In the genomic region with DNA sequence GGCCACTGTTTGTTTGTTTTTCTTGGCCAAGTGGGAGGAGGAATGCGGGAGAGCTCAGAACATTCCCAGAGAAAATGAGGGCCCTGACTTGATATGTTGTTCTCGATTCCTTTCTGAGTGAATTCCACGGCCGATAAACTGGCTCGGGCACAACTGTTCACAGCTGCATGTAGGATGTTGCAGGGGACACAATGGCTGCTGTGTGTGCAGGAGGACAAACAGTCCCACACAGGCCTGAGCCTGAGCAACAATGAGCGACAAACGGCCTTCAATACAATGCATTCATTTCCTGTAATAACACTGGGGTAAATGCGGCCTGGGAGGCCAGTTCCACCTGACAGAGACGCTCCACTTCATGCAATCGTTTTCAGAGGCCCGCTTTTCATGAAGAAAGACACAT, we compare ENCODE assay signal across 2 cellular contexts.
TF ChIP-seq lines count a peak whose summit lies in the region.

No MANE protein-coding gene starts in this region.

TF ChIP-seq in WTC11, 78 proteins besides CTCF, POLR2A, EP300 and RAD21 (continues in another document):
- TF ChIP-seq, protein P1, sequence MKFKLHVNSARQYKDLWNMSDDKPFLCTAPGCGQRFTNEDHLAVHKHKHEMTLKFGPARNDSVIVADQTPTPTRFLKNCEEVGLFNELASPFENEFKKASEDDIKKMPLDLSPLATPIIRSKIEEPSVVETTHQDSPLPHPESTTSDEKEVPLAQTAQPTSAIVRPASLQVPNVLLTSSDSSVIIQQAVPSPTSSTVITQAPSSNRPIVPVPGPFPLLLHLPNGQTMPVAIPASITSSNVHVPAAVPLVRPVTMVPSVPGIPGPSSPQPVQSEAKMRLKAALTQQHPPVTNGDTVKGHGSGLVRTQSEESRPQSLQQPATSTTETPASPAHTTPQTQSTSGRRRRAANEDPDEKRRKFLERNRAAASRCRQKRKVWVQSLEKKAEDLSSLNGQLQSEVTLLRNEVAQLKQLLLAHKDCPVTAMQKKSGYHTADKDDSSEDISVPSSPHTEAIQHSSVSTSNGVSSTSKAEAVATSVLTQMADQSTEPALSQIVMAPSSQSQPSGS (CRISPR knock-in tag; IDR thresholded peaks at IDR 0.05; ENCODE audit: borderline replicate concordance, low read depth), result no peak
- TF ChIP-seq, protein P2, sequence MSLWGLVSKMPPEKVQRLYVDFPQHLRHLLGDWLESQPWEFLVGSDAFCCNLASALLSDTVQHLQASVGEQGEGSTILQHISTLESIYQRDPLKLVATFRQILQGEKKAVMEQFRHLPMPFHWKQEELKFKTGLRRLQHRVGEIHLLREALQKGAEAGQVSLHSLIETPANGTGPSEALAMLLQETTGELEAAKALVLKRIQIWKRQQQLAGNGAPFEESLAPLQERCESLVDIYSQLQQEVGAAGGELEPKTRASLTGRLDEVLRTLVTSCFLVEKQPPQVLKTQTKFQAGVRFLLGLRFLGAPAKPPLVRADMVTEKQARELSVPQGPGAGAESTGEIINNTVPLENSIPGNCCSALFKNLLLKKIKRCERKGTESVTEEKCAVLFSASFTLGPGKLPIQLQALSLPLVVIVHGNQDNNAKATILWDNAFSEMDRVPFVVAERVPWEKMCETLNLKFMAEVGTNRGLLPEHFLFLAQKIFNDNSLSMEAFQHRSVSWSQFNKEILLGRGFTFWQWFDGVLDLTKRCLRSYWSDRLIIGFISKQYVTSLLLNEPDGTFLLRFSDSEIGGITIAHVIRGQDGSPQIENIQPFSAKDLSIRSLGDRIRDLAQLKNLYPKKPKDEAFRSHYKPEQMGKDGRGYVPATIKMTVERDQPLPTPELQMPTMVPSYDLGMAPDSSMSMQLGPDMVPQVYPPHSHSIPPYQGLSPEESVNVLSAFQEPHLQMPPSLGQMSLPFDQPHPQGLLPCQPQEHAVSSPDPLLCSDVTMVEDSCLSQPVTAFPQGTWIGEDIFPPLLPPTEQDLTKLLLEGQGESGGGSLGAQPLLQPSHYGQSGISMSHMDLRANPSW (CRISPR knock-in tag; conservative IDR thresholded peaks at IDR 0.05; ENCODE audit: low read depth), result no peak
- TF ChIP-seq NFE2L1 (CRISPR knock-in tag; IDR thresholded peaks at IDR 0.05) (no peak), ETV6 (CRISPR knock-in tag; IDR thresholded peaks at IDR 0.05) (no peak), AFF4 (CRISPR knock-in tag; IDR thresholded peaks at IDR 0.05; ENCODE audit: borderline replicate concordance) (no peak), CBFB (CRISPR knock-in tag; IDR thresholded peaks at IDR 0.05; ENCODE audit: low read depth) (no peak), ZNF121 (CRISPR knock-in tag; IDR thresholded peaks at IDR 0.05) (no peak)
- TF ChIP-seq, protein P3, sequence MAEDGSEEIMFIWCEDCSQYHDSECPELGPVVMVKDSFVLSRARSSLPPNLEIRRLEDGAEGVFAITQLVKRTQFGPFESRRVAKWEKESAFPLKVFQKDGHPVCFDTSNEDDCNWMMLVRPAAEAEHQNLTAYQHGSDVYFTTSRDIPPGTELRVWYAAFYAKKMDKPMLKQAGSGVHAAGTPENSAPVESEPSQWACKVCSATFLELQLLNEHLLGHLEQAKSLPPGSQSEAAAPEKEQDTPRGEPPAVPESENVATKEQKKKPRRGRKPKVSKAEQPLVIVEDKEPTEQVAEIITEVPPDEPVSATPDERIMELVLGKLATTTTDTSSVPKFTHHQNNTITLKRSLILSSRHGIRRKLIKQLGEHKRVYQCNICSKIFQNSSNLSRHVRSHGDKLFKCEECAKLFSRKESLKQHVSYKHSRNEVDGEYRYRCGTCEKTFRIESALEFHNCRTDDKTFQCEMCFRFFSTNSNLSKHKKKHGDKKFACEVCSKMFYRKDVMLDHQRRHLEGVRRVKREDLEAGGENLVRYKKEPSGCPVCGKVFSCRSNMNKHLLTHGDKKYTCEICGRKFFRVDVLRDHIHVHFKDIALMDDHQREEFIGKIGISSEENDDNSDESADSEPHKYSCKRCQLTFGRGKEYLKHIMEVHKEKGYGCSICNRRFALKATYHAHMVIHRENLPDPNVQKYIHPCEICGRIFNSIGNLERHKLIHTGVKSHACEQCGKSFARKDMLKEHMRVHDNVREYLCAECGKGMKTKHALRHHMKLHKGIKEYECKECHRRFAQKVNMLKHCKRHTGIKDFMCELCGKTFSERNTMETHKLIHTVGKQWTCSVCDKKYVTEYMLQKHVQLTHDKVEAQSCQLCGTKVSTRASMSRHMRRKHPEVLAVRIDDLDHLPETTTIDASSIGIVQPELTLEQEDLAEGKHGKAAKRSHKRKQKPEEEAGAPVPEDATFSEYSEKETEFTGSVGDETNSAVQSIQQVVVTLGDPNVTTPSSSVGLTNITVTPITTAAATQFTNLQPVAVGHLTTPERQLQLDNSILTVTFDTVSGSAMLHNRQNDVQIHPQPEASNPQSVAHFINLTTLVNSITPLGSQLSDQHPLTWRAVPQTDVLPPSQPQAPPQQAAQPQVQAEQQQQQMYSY (CRISPR knock-in tag; IDR thresholded peaks at IDR 0.05), result no peak

TF ChIP-seq in H1, 55 proteins besides CTCF, POLR2A, EP300 and RAD21:
- TF ChIP-seq HDAC2 (IDR thresholded peaks at IDR 0.05; ENCODE audit: borderline replicate concordance in 1 of 2, low read depth in 2 of 2, low read length in 2 of 2) (no peak), TCF12 (IDR thresholded peaks at IDR 0.05; ENCODE audit: low read depth, low read length) (no peak), NANOG (IDR thresholded peaks at IDR 0.05; ENCODE audit: insufficient read depth, low read depth, low read length, poor library complexity, severe bottlenecking) (no peak), SP1 (IDR thresholded peaks at IDR 0.05; ENCODE audit: low read depth, low read length) (no peak), FOSL1 (IDR thresholded peaks at IDR 0.05; ENCODE audit: insufficient read depth, low read depth, low read length) (no peak), HDAC6 (IDR thresholded peaks at IDR 0.05; ENCODE audit: low read depth, low read length) (no peak), MAFK (IDR thresholded peaks at IDR 0.05; ENCODE audit: low read depth, low read length) (no peak), ASH2L (IDR thresholded peaks at IDR 0.05; ENCODE audit: low read length) (no peak), CREB1 (IDR thresholded peaks at IDR 0.05) (no peak), KDM4A (IDR thresholded peaks at IDR 0.05; ENCODE audit: low read depth, low read length, severe bottlenecking) (no peak)
- TF ChIP-seq, protein P4, sequence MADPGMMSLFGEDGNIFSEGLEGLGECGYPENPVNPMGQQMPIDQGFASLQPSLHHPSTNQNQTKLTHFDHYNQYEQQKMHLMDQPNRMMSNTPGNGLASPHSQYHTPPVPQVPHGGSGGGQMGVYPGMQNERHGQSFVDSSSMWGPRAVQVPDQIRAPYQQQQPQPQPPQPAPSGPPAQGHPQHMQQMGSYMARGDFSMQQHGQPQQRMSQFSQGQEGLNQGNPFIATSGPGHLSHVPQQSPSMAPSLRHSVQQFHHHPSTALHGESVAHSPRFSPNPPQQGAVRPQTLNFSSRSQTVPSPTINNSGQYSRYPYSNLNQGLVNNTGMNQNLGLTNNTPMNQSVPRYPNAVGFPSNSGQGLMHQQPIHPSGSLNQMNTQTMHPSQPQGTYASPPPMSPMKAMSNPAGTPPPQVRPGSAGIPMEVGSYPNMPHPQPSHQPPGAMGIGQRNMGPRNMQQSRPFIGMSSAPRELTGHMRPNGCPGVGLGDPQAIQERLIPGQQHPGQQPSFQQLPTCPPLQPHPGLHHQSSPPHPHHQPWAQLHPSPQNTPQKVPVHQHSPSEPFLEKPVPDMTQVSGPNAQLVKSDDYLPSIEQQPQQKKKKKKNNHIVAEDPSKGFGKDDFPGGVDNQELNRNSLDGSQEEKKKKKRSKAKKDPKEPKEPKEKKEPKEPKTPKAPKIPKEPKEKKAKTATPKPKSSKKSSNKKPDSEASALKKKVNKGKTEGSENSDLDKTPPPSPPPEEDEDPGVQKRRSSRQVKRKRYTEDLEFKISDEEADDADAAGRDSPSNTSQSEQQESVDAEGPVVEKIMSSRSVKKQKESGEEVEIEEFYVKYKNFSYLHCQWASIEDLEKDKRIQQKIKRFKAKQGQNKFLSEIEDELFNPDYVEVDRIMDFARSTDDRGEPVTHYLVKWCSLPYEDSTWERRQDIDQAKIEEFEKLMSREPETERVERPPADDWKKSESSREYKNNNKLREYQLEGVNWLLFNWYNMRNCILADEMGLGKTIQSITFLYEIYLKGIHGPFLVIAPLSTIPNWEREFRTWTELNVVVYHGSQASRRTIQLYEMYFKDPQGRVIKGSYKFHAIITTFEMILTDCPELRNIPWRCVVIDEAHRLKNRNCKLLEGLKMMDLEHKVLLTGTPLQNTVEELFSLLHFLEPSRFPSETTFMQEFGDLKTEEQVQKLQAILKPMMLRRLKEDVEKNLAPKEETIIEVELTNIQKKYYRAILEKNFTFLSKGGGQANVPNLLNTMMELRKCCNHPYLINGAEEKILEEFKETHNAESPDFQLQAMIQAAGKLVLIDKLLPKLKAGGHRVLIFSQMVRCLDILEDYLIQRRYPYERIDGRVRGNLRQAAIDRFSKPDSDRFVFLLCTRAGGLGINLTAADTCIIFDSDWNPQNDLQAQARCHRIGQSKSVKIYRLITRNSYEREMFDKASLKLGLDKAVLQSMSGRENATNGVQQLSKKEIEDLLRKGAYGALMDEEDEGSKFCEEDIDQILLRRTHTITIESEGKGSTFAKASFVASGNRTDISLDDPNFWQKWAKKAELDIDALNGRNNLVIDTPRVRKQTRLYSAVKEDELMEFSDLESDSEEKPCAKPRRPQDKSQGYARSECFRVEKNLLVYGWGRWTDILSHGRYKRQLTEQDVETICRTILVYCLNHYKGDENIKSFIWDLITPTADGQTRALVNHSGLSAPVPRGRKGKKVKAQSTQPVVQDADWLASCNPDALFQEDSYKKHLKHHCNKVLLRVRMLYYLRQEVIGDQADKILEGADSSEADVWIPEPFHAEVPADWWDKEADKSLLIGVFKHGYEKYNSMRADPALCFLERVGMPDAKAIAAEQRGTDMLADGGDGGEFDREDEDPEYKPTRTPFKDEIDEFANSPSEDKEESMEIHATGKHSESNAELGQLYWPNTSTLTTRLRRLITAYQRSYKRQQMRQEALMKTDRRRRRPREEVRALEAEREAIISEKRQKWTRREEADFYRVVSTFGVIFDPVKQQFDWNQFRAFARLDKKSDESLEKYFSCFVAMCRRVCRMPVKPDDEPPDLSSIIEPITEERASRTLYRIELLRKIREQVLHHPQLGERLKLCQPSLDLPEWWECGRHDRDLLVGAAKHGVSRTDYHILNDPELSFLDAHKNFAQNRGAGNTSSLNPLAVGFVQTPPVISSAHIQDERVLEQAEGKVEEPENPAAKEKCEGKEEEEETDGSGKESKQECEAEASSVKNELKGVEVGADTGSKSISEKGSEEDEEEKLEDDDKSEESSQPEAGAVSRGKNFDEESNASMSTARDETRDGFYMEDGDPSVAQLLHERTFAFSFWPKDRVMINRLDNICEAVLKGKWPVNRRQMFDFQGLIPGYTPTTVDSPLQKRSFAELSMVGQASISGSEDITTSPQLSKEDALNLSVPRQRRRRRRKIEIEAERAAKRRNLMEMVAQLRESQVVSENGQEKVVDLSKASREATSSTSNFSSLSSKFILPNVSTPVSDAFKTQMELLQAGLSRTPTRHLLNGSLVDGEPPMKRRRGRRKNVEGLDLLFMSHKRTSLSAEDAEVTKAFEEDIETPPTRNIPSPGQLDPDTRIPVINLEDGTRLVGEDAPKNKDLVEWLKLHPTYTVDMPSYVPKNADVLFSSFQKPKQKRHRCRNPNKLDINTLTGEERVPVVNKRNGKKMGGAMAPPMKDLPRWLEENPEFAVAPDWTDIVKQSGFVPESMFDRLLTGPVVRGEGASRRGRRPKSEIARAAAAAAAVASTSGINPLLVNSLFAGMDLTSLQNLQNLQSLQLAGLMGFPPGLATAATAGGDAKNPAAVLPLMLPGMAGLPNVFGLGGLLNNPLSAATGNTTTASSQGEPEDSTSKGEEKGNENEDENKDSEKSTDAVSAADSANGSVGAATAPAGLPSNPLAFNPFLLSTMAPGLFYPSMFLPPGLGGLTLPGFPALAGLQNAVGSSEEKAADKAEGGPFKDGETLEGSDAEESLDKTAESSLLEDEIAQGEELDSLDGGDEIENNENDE (IDR thresholded peaks at IDR 0.05; ENCODE audit: insufficient replicate concordance, low read length), result no peak
- TF ChIP-seq, protein P5, sequence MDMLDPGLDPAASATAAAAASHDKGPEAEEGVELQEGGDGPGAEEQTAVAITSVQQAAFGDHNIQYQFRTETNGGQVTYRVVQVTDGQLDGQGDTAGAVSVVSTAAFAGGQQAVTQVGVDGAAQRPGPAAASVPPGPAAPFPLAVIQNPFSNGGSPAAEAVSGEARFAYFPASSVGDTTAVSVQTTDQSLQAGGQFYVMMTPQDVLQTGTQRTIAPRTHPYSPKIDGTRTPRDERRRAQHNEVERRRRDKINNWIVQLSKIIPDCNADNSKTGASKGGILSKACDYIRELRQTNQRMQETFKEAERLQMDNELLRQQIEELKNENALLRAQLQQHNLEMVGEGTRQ (IDR thresholded peaks at IDR 0.05; ENCODE audit: low read length), result no peak
- TF ChIP-seq, protein P6, sequence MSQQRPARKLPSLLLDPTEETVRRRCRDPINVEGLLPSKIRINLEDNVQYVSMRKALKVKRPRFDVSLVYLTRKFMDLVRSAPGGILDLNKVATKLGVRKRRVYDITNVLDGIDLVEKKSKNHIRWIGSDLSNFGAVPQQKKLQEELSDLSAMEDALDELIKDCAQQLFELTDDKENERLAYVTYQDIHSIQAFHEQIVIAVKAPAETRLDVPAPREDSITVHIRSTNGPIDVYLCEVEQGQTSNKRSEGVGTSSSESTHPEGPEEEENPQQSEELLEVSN (IDR thresholded peaks at IDR 0.05), result no peak
